ENCODE assay signal across 23 cellular contexts in the genomic region with DNA sequence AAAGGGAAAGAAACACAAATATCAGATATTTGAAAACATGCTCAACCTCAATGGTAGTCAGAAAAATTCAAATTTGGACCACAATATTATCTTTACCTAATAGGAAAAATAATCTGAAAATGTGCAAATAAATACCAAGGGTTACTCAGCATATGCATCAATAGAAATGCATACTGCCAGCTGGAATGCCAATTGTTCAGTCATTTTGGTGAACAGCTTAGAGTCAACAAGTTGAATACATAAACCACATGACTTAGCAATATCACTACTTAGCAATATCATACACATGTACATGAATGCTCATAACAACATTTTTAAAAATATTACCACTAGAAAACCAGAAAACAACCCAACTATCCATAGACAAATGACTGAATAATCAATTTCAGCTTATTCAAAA.
"Had no signal": no experiment of that assay in that cellular context is flagged by ENCODE, and none has a peak within 500 bp of the region (broad histone marks: within the 10 kb centered on the region; RNA-seq: fewer than 3 reads in every experiment).

No MANE protein-coding gene starts in this region.

- H3K4me1 ChIP-seq: lower lobe of right lung, parathyroid adenoma, suprapubic skin, tibial nerve had no signal

- ATAC-seq: gastrocnemius medialis; lower lobe of right lung; right cardiac atrium; stimulated activated memory B cell treated with anti-CD40 and anti-IgM and Interleukin-4, amounts not matched to agents 10 μg/mL and 1 μg/mL and 100 μg/mL, for 72 hours; WTC11 had no signal

- H3K9ac ChIP-seq: parathyroid adenoma had no signal

- H3K4me3 ChIP-seq: coronary artery, gastrocnemius medialis, lower lobe of right lung, skin epidermis, stomach, suprapubic skin, tibial nerve had no signal

- DNase-seq: activated CD4-positive, alpha-beta memory T cell treated with anti-CD3 and anti-CD28 coated beads for 36 hours; activated CD4-positive, alpha-beta T cell treated with anti-CD3 and anti-CD28 coated beads for 4 hours; activated naive CD4-positive, alpha-beta T cell treated with anti-CD3 and anti-CD28 coated beads for 36 hours; activated naive CD8-positive, alpha-beta T cell treated with anti-CD3 and anti-CD28 coated beads, Interleukin-2, amount 10 ng/mL, durations not matched to agents 7 days and 5 days; activated T-cell treated with anti-CD3 and anti-CD28 coated beads, Interleukin-2, amount 50 U/mL, for 48 hours; amygdala; erythroblast; gastrocnemius medialis; kidney; lower lobe of right lung; naive B cell; nucleus accumbens; right cardiac atrium; stimulated activated CD4-positive, alpha-beta T cell treated with anti-CD3 and anti-CD28 coated beads, Interleukin-2, amount 100 ng/mL, for 24 hours; stomach; T1000 had no signal

- H3K79me2 ChIP-seq: parathyroid adenoma had no signal

- H3K9me3 ChIP-seq: gastrocnemius medialis, lower lobe of right lung, stomach, suprapubic skin, tibial nerve had no signal

- H2AFZ ChIP-seq: parathyroid adenoma had no signal

- H3K36me3 ChIP-seq: gastrocnemius medialis, lower lobe of right lung, stomach, suprapubic skin, tibial nerve had no signal

- H3K27ac ChIP-seq: coronary artery, gastrocnemius medialis, lower lobe of right lung, parathyroid adenoma, skin epidermis, stomach, suprapubic skin, tibial nerve had no signal

- H3K27me3 ChIP-seq: gastrocnemius medialis, stomach, suprapubic skin, tibial nerve had no signal
